Comparison of ENCODE assay signal across 8 cellular contexts in genomic region chr20:31602779-31603441, GRCh38. TPM values are rescaled to one million over a fixed set of nuclear protein-coding genes. Genes with fewer than 3 reads are reported as not detected.
DNase-seq lines count a peak whose midpoint lies in the region; ATAC-seq and TF ChIP-seq lines count a peak whose summit lies in the region.

No MANE protein-coding gene starts in this region.

- ATAC-seq in CD8-positive, alpha-beta T cell = peak; percentile 41
- ATAC-seq in GM19463 (IDR thresholded peaks at IDR 0.05; ENCODE audit: unreplicated experiment) = peak; percentile 45
- no peak for ATAC-seq in HG03159 (IDR thresholded peaks at IDR 0.05; ENCODE audit: unreplicated experiment)

- H3K9me3 ChIP-seq in CD8-positive, alpha-beta T cell (ENCODE audit: low read length) = no peaks in the 10 kb centered on the region
- H3K9me3 ChIP-seq in sigmoid colon = no peaks in the 10 kb centered on the region

- WGBS in sigmoid colon, 2 donors = 51 to 69% methylated on average over 17 of the region's 17 CpGs

- no peaks in the 10 kb centered on the region for H3K9me3 Mint-ChIP-seq in CD8-positive, alpha-beta T cell
- H3K9me3 Mint-ChIP-seq in IgD-negative memory B cell = no peaks in the 10 kb centered on the region

- no peak for TF ChIP-seq EP300 in sigmoid colon (IDR thresholded peaks at IDR 0.05)

- peak overlapping the region; percentile 42 for H3K4me3 Mint-ChIP-seq in CD8-positive, alpha-beta T cell
- peak overlapping the region; percentile 15 to 83 (median 35) for H3K4me3 Mint-ChIP-seq in IgD-negative memory B cell

- no peaks in the 10 kb centered on the region for H3K36me3 ChIP-seq in CD8-positive, alpha-beta T cell (ENCODE audit: insufficient read depth, low read length)
- H3K36me3 ChIP-seq in sigmoid colon = no peaks in the 10 kb centered on the region

- no peak overlapping the region for H3K27ac Mint-ChIP-seq in CD8-positive, alpha-beta T cell
- peak overlapping the region in 2 of 3 donors; percentile 13 to 89 for H3K27ac Mint-ChIP-seq in IgD-negative memory B cell

- CTCF ChIA-PET in CD8-positive, alpha-beta T cell (lab: Charles Lee) = interaction anchor here (1.5 to 12.5 kb wide), 4 partner anchors 9 to 42 kb away, joined by 5 to 427 read pairs (median 22); no protein-coding TSS in a partner anchor

- peaks cover 3% of the 10 kb centered on the region for H3K36me3 Mint-ChIP-seq in CD8-positive, alpha-beta T cell
- H3K36me3 Mint-ChIP-seq in IgD-negative memory B cell = no peaks in the 10 kb centered on the region

- no peak for TF ChIP-seq POLR2A in sigmoid colon (IDR thresholded peaks at IDR 0.05)

- no peak for TF ChIP-seq CTCF in CD8-positive, alpha-beta T cell (IDR thresholded peaks at IDR 0.05)
- no peak for TF ChIP-seq CTCF in fibroblast of mammary gland (conservative IDR thresholded peaks at IDR 0.05; ENCODE audit: control insufficient read depth, insufficient read depth, low read depth, low read length)
- TF ChIP-seq CTCF in sigmoid colon (IDR thresholded peaks at IDR 0.05) = no peak

- intact Hi-C loops in CD8-positive, alpha-beta T cell (cut with DNase I, micrococcal nuclease) = no loop called here
- intact Hi-C loops in sigmoid colon (cut with DNase I) = no loop called here

- H3K4me3 ChIP-seq in CD8-positive, alpha-beta T cell (ENCODE audit: low read depth, low read length) = no peak overlapping the region
- H3K4me3 ChIP-seq in fibroblast of mammary gland (ENCODE audit: control insufficient read depth, low read depth, low read length) (no peak overlapping the region), sigmoid colon (no peak overlapping the region)

- DNase-seq in CD8-positive, alpha-beta T cell = peak in 4 of 7 experiments; percentile 41 to 64 (median 46)
- DNase-seq in activated CD4-positive, alpha-beta T cell treated with anti-CD3 and anti-CD28 coated beads for 4 hours = peak; percentile 23 to 32
- peak; percentile 82 for DNase-seq in fibroblast of mammary gland (ENCODE audit: low read depth)
- DNase-seq in stimulated activated CD4-positive, alpha-beta T cell treated with anti-CD3 and anti-CD28 coated beads, TNF-alpha, amount 100 ng/mL, for 24 hours (ENCODE audit: low read depth in 3 of 3) = peak in 2 of 3 experiments; percentile 26 to 42
- DNase-seq in sigmoid colon = no peak

- peaks cover 26% of the 10 kb centered on the region for H3K4me1 Mint-ChIP-seq in CD8-positive, alpha-beta T cell (ENCODE audit: low read depth)
- peaks cover 8 to 17% (median 14%) of the 10 kb centered on the region in 3 donors for H3K4me1 Mint-ChIP-seq in IgD-negative memory B cell

- peaks cover 34% of the 10 kb centered on the region for H3K27me3 Mint-ChIP-seq in CD8-positive, alpha-beta T cell (ENCODE audit: low read depth)
- H3K27me3 Mint-ChIP-seq in IgD-negative memory B cell = peaks cover 51% of the 10 kb centered on the region

- H3K4me1 ChIP-seq in CD8-positive, alpha-beta T cell (ENCODE audit: insufficient read depth, low read length) = peaks cover 24% of the 10 kb centered on the region
- peaks cover 0 to 27% (median 21%) of the 10 kb centered on the region in 4 donors for H3K4me1 ChIP-seq in sigmoid colon

- peaks cover 5% of the 10 kb centered on the region for H3K27me3 ChIP-seq in CD8-positive, alpha-beta T cell (ENCODE audit: insufficient read depth, low read length)
- H3K27me3 ChIP-seq in sigmoid colon = peaks cover 0 to 18% (median 0%) of the 10 kb centered on the region in 3 donors

- H3K27ac ChIP-seq in CD8-positive, alpha-beta T cell (ENCODE audit: low read depth, low read length) = no peak overlapping the region
- H3K27ac ChIP-seq in sigmoid colon = peak overlapping the region in 2 of 4 donors; percentile 77 to 91

- POLR2A ChIA-PET in CD8-positive, alpha-beta T cell (lab: Charles Lee) = interaction anchor here (1.0 kb wide), 1 partner anchor 14 kb away, joined by 3 read pairs; no protein-coding TSS in a partner anchor

RNA-seq across cellular contexts. Expression of gene ID1, which starts 2.2 kb away (rescaled TPM):
- total RNA-seq in CD8-positive, alpha-beta T cell = 10 to 100 TPM in 1 of 2 experiments, 1 to 10 TPM in 1; 8.1 to 11.0 TPM
- polyA plus RNA-seq in IgD-negative memory B cell (2.2 TPM), sigmoid colon (100 to 1,000 TPM; 329 to 368 (median 342) TPM)
- total RNA-seq in sigmoid colon = 100 to 1,000 TPM; 111 to 230 (median 147) TPM

RNA-seq across cellular contexts. Expression of gene COX4I2, which starts 34.8 kb away (rescaled TPM):
- total RNA-seq in CD8-positive, alpha-beta T cell = not detected
- 0.38 TPM for polyA plus RNA-seq in IgD-negative memory B cell
- total RNA-seq in sigmoid colon = 1 to 10 TPM in 1 of 4 donors, not detected in 3; 1.1 TPM
- 1 to 10 TPM in 2 of 3 donors, not detected in 1; 1.4 to 3.0 TPM for polyA plus RNA-seq in sigmoid colon

Comparison
In these comparisons a context has a peak if more than half of its experiments do, and no peak if none do; other contexts are left out.
1. RNA of gene ID1, which starts 2.2 kb away (total RNA-seq): 111 to 230 TPM in sigmoid colon; 8.1 to 11.0 TPM in CD8-positive, alpha-beta T cell; every median in the first group is over 4 times any median in the second.